Comparison of ENCODE assay signal across 17 cellular contexts in the genomic region with DNA sequence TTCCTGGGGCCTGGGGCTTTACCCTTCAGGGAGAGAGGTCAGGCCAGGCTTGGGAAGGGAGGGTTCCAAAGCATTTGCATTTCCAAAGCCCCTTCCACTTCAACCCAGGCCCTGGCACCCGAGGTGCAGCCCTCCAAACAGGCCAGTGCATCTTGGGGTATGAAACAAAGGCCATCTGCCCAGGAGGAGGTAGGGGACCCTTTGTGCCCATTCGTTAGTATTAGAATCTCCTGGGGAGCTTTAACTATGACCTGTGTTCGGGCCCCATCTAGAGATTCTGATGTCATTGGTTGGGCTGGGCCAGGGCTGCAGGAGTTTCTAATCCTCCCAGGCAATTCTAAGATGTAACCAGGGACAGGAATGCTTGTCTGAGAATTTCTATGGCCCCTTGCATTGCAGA.
"Had no signal": no experiment of that assay in that cellular context is flagged by ENCODE, and none has a peak within 500 bp of the region (broad histone marks: within the 10 kb centered on the region; RNA-seq: fewer than 3 reads in every experiment).

No MANE protein-coding gene starts in this region.

- H3K4me3 Mint-ChIP-seq: activated CD4-positive, alpha-beta T cell treated with anti-CD3 and anti-CD28 coated beads, Interleukin-2, amount 10 ng/mL, durations not matched to agents 7 days and 5 days; activated T-cell treated with anti-CD3 and anti-CD28 coated beads, Interleukin-2, amount 50 U/mL, for 24 hours; naive thymus-derived CD8-positive, alpha-beta T cell; T-helper 1 cell treated with Interleukin-12 subunit alpha and Interleukin-12 subunit beta and Interleukin-4 antibody, amounts not matched to agents 30 μg/mL and 1 μg/mL, for 36 hours; type B pancreatic cell had no signal

- H3K27ac ChIP-seq: epithelial cell of prostate, gastrocnemius medialis, psoas muscle had no signal

- DNase-seq: activated CD4-positive, alpha-beta T cell treated with anti-CD3 and anti-CD28 coated beads, Interleukin-2, amount 10 ng/mL, durations not matched to agents 7 days and 5 days; activated CD4-positive, CD25-positive, alpha-beta regulatory T cell; activated gamma-delta T cell treated with Interleukin-2 at 50 U/mL for 16 hours; central memory CD4-positive, alpha-beta T cell; cortex of kidney; effector memory CD4-positive, alpha-beta T cell; gastrocnemius medialis; nucleus accumbens; psoas muscle; stimulated activated CD4-positive, alpha-beta T cell treated with anti-CD3 and anti-CD28 coated beads, Interleukin-2, amount 100 ng/mL, for 48 hours; stimulated activated naive CD4-positive, alpha-beta T cell treated with Interleukin-2 at 50 U/mL for 16 hours had no signal

- H3K9me3 ChIP-seq: gastrocnemius medialis, psoas muscle had no signal

- H3K4me1 ChIP-seq: psoas muscle had no signal

- H3K36me3 ChIP-seq: gastrocnemius medialis had no signal

- H3K9me3 Mint-ChIP-seq: activated CD4-positive, alpha-beta T cell treated with anti-CD3 and anti-CD28 coated beads, Interleukin-2, amount 10 ng/mL, durations not matched to agents 7 days and 5 days; activated T-cell treated with anti-CD3 and anti-CD28 coated beads, Interleukin-2, amount 50 U/mL, for 24 hours; naive thymus-derived CD8-positive, alpha-beta T cell; T-helper 1 cell treated with Interleukin-12 subunit alpha and Interleukin-12 subunit beta and Interleukin-4 antibody, amounts not matched to agents 30 μg/mL and 1 μg/mL, for 36 hours; type B pancreatic cell had no signal

- H3K36me3 Mint-ChIP-seq: naive thymus-derived CD8-positive, alpha-beta T cell; type B pancreatic cell had no signal

- H3K4me3 ChIP-seq: gastrocnemius medialis, lung, psoas muscle had no signal

- H3K27ac Mint-ChIP-seq: activated CD4-positive, alpha-beta T cell treated with anti-CD3 and anti-CD28 coated beads, Interleukin-2, amount 10 ng/mL, durations not matched to agents 7 days and 5 days; activated T-cell treated with anti-CD3 and anti-CD28 coated beads, Interleukin-2, amount 50 U/mL, for 24 hours; naive thymus-derived CD8-positive, alpha-beta T cell; T-helper 1 cell treated with Interleukin-12 subunit alpha and Interleukin-12 subunit beta and Interleukin-4 antibody, amounts not matched to agents 30 μg/mL and 1 μg/mL, for 36 hours; type B pancreatic cell had no signal
